In genomic region chr5:77953374-77953773, GRCh38 we compare ENCODE assay signal across 25 cellular contexts.
"Had no signal": no experiment of that assay in that cellular context is flagged by ENCODE, and none has a peak within 500 bp of the region (broad histone marks: within the 10 kb centered on the region; RNA-seq: fewer than 3 reads in every experiment).

No MANE protein-coding gene starts in this region.

- H3K4me1 ChIP-seq: left lung, lower lobe of right lung, testis had no signal

- H3K9me3 ChIP-seq: left lung, lower lobe of right lung, ovary, right atrium auricular region, testis, thyroid gland, transverse colon, upper lobe of left lung had no signal

- H3K4me2 ChIP-seq: hepatocyte had no signal

- ATAC-seq: left cardiac atrium; left lung; lower lobe of right lung; natural killer cell; sciatic nerve; stimulated activated naive B cell treated with anti-CD40 and anti-IgM and Interleukin-4, amounts not matched to agents 10 μg/mL and 1 μg/mL and 100 μg/mL, for 72 hours; stimulated activated naive CD8-positive, alpha-beta T cell treated with anti-CD3 and anti-CD28 coated beads, Interleukin-15, Interleukin-2, amounts not matched to agents 100 U/mL and 50 U/mL, for 24 hours had no signal

- H3K79me2 ChIP-seq: hepatocyte had no signal

- H3K27me3 ChIP-seq: ovary, testis had no signal

- H3K36me3 ChIP-seq: left lung, lower lobe of right lung, ovary, right atrium auricular region, stomach, thyroid gland, transverse colon, upper lobe of left lung had no signal

- H2AFZ ChIP-seq: hepatocyte had no signal

- H3K27ac ChIP-seq: hepatocyte, left lung, lower lobe of right lung, ovary, right atrium auricular region, skin epidermis, stomach, testis, thyroid gland, transverse colon had no signal

- FAIRE-seq: keratinocyte had no signal

- H3K4me3 ChIP-seq: hepatocyte, left lung, lower lobe of right lung, ovary, right atrium auricular region, skin epidermis, stomach, testis, thyroid gland, transverse colon, upper lobe of left lung had no signal

- DNase-seq: kidney glomerular epithelial cell; left cardiac atrium; left lung; lower lobe of right lung; mesenchymal stem cell; naive B cell; natural killer cell; nephron progenitor cell; ovary; stimulated activated CD4-positive, alpha-beta T cell treated with anti-CD3 and anti-CD28 coated beads, Interleukin-12 subunit alpha, Interleukin-12 subunit beta, amount 100 ng/mL, for 4 hours; stimulated activated CD4-positive, alpha-beta T cell treated with anti-CD3 and anti-CD28 coated beads, Interleukin-15, amount 100 ng/mL, for 24 hours; stimulated activated CD4-positive, alpha-beta T cell treated with anti-CD3 and anti-CD28 coated beads, Interleukin-2, amount 100 ng/mL, for 24 hours; stimulated activated CD4-positive, alpha-beta T cell treated with anti-CD3 and anti-CD28 coated beads, Interleukin-4, amount 100 ng/mL, for 1 hour; stimulated activated naive B cell treated with anti-CD40 and anti-IgM and Interleukin-4, amounts not matched to agents 10 μg/mL and 1 μg/mL and 100 μg/mL, for 72 hours; stimulated activated naive CD8-positive, alpha-beta T cell treated with anti-CD3 and anti-CD28 coated beads, Interleukin-15, Interleukin-2, amounts not matched to agents 100 U/mL and 50 U/mL, for 24 hours; stomach; testis; thyroid gland; transverse colon; upper lobe of left lung had no signal
